1 cellular context compared by ENCODE assay signal in genomic region chr2:190379249-190379964, GRCh38.
TF ChIP-seq lines count a peak whose summit lies in the region.

No MANE protein-coding gene starts in this region.

TF ChIP-seq in K562, 482 proteins besides CTCF, POLR2A, EP300 and RAD21 (continued from another document and continues in another):
- TF ChIP-seq HEY1 (CRISPR knock-in tag; IDR thresholded peaks at IDR 0.05; ENCODE audit: borderline replicate concordance) = no peak
- no peak; the same call in 1 of the 2 replicates for TF ChIP-seq ZBTB2 (IDR thresholded peaks at IDR 0.05)
- no peak for TF ChIP-seq EZH2 (IDR thresholded peaks at IDR 0.05; ENCODE audit: borderline replicate concordance, low read depth, low read length)
- TF ChIP-seq ZBTB49 (CRISPR knock-in tag; IDR thresholded peaks at IDR 0.05; ENCODE audit: borderline replicate concordance) = no peak
- TF ChIP-seq KLF16 (IDR thresholded peaks at IDR 0.05) = peak; percentile 71
- TF ChIP-seq ZBTB1 (CRISPR knock-in tag; IDR thresholded peaks at IDR 0.05; ENCODE audit: borderline replicate concordance, low read depth) = no peak
- no peak for TF ChIP-seq ILF3 (IDR thresholded peaks at IDR 0.05; ENCODE audit: borderline replicate concordance)
- no peak for TF ChIP-seq YY1 (IDR thresholded peaks at IDR 0.05; ENCODE audit: borderline replicate concordance in 1 of 3, control insufficient read depth in 1 of 3, extremely low read depth in 1 of 3, insufficient read depth in 3 of 3, insufficient read length in 1 of 3, insufficient replicate concordance in 2 of 3, low read depth in 1 of 3, low read length in 2 of 3)
- TF ChIP-seq POLR2AphosphoS5 (IDR thresholded peaks at IDR 0.05; ENCODE audit: control insufficient read depth, insufficient read depth, low read depth, low read length) = no peak
- TF ChIP-seq RFX1 (IDR thresholded peaks at IDR 0.05) = no peak
- TF ChIP-seq CBFA2T2 (conservative IDR thresholded peaks at IDR 0.05) = peak; percentile 72
- no peak for TF ChIP-seq EGR1 (conservative IDR thresholded peaks at IDR 0.05)
- no peak for TF ChIP-seq NFE2 (IDR thresholded peaks at IDR 0.05; ENCODE audit: low read depth)
- TF ChIP-seq CHD1 (IDR thresholded peaks at IDR 0.05; ENCODE audit: low read length) = no peak
- no peak for TF ChIP-seq ZNF76 (CRISPR knock-in tag; IDR thresholded peaks at IDR 0.05; ENCODE audit: borderline replicate concordance)
- TF ChIP-seq FOXP4 (CRISPR knock-in tag; IDR thresholded peaks at IDR 0.05; ENCODE audit: borderline replicate concordance) = no peak
- TF ChIP-seq NRF1 (conservative IDR thresholded peaks at IDR 0.05 in 1 of 2, IDR thresholded peaks at IDR 0.05 in 1 of 2) = peak in 1 of 2 experiments; percentile 10; a peak in 1 of 4 replicates
- TF ChIP-seq CREM (IDR thresholded peaks at IDR 0.05; ENCODE audit: low read depth) = 0 out of 2 replicates have a peak, but pooled peaks have one; percentile 25
- no peak for TF ChIP-seq USF2 (CRISPR knock-in tag; IDR thresholded peaks at IDR 0.05)
- no peak for TF ChIP-seq TCF7L2 (IDR thresholded peaks at IDR 0.05; ENCODE audit: low read depth, low read length)
- TF ChIP-seq DDX20 (tag; IDR thresholded peaks at IDR 0.05; ENCODE audit: low read depth) = no peak
- TF ChIP-seq RBM34 (IDR thresholded peaks at IDR 0.05; ENCODE audit: borderline replicate concordance, insufficient read depth, low read length) = no peak
- TF ChIP-seq PYGO2 (tag; IDR thresholded peaks at IDR 0.05) = peak; percentile 30; the same call in 1 of the 2 replicates
- TF ChIP-seq ZEB2 (IDR thresholded peaks at IDR 0.05) = no peak
- no peak for TF ChIP-seq BDP1 (IDR thresholded peaks at IDR 0.05; ENCODE audit: insufficient read depth, insufficient read length)
- no peak for TF ChIP-seq ARID4B (CRISPR knock-in tag; IDR thresholded peaks at IDR 0.05)
- no peak for TF ChIP-seq ZNF133 (CRISPR knock-in tag; IDR thresholded peaks at IDR 0.05)
- TF ChIP-seq HMBOX1 (IDR thresholded peaks at IDR 0.05) = peak; percentile 40; the same call in 1 of the 2 replicates
- peak; percentile 73 for TF ChIP-seq EHMT2 (IDR thresholded peaks at IDR 0.05)
- TF ChIP-seq ZNF143 (CRISPR knock-in tag; IDR thresholded peaks at IDR 0.05) = no peak
- TF ChIP-seq SOX6 (IDR thresholded peaks at IDR 0.05) = peak; percentile 6; the same call in 1 of the 2 replicates
- no peak for TF ChIP-seq CLOCK (CRISPR knock-in tag; IDR thresholded peaks at IDR 0.05; ENCODE audit: borderline replicate concordance)
- no peak for TF ChIP-seq COPS2 (conservative IDR thresholded peaks at IDR 0.05)
- no peak for TF ChIP-seq BHLHE40 (IDR thresholded peaks at IDR 0.05; ENCODE audit: low read length)
- TF ChIP-seq NKRF (IDR thresholded peaks at IDR 0.05; ENCODE audit: borderline replicate concordance) = no peak
- no peak for TF ChIP-seq THRB (CRISPR knock-in tag; conservative IDR thresholded peaks at IDR 0.05)
- 0 out of 4 replicates have a peak, but pooled peaks of 1 of the 2 experiments have one; percentile 9 for TF ChIP-seq TEAD1 (CRISPR knock-in tag; IDR thresholded peaks at IDR 0.05)
- no peak for TF ChIP-seq WHSC1 (IDR thresholded peaks at IDR 0.05; ENCODE audit: low read length)
- no peak for TF ChIP-seq ATF4 (CRISPR knock-in tag; IDR thresholded peaks at IDR 0.05)
- TF ChIP-seq STAT5A (IDR thresholded peaks at IDR 0.05; ENCODE audit: borderline replicate concordance, low read length) = peak; percentile 25; the same call in 1 of the 2 replicates
